In the genomic region with DNA sequence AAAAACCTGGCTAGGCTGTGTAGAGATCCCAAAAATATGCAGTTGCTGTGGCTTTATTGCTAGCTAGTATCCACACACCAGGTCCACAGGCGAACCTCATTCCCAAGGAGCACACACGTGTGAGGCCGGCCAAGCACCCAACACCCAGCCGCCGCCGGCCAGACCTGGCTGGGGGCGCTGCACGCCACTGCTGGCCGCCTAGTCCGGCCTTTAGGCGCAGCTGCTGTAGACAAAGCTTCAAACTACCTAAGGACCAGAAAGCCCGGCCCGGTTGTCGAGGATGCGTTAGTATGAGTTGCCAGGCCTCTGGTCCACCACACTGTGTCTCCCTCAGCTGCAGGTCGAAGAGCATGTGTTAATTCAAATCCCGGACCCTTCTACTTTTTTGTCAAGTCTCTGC, we compare ENCODE assay signal across 25 cellular contexts. TPM values are rescaled to one million over a fixed set of nuclear protein-coding genes. Genes with fewer than 3 reads are reported as not detected.
DNase-seq lines count a peak whose midpoint lies in the region; ATAC-seq and TF ChIP-seq lines count a peak whose summit lies in the region.
"Had no signal": no experiment of that assay in that cellular context is flagged by ENCODE, and none has a peak within 500 bp of the region (broad histone marks: within the 10 kb centered on the region; RNA-seq: fewer than 3 reads in every experiment).

No MANE protein-coding gene starts in this region.

- DNase-seq in NCI-H82 (lab: John Stamatoyannopoulos, UW) (peak; percentile 69), NCI-H82 treated with DMSO at 0.1 percent for 48 hours (lab: John Stamatoyannopoulos, UW; ENCODE audit: unreplicated experiment) (no peak), ecto neural progenitor cell (ENCODE audit: low spot score) (peak; percentile 56), mesenteric fat pad (ENCODE audit: low spot score) (peak; percentile 85), type B pancreatic cell (ENCODE audit: extremely low spot score, unreplicated experiment) (no peak), kidney tubule cell (ENCODE audit: low spot score) (no peak)
- no peak for DNase-seq in activated T-cell treated with anti-CD3 and anti-CD28 coated beads, Interleukin-2, amount 50 U/mL, for 1 hour
- DNase-seq: 8988T; activated CD4-positive, alpha-beta T cell treated with anti-CD3 and anti-CD28 coated beads, Interleukin-2, amount 10 ng/mL, durations not matched to agents 24 days and 14 days; heart right ventricle; MG63; NCI-H187 treated with DMSO at 0.1 percent for 48 hours; NCI-H510A; OCI-M1; stomach; T1000 had no signal

- H3K27ac Mint-ChIP-seq in type B pancreatic cell, result no peak overlapping the region
- no peak overlapping the region for H3K27ac Mint-ChIP-seq in activated T-helper 17 cell treated with anti-CD3 and anti-CD28 coated beads, Interleukin-2, amount 50 U/mL, for 72 hours
- H3K27ac Mint-ChIP-seq: activated CD4-positive, alpha-beta T cell treated with anti-CD3 and anti-CD28 coated beads, Interleukin-2, amount 10 ng/mL, durations not matched to agents 24 days and 14 days; activated naive CD4-positive, alpha-beta T cell treated with anti-CD3 and anti-CD28 coated beads, Interleukin-2, amount 50 U/mL, for 24 hours had no signal

- peak overlapping the region; percentile 64 for H3K4me3 Mint-ChIP-seq in type B pancreatic cell
- H3K4me3 Mint-ChIP-seq in activated T-helper 17 cell treated with anti-CD3 and anti-CD28 coated beads, Interleukin-2, amount 50 U/mL, for 72 hours, result no peak overlapping the region
- H3K4me3 Mint-ChIP-seq: activated CD4-positive, alpha-beta T cell treated with anti-CD3 and anti-CD28 coated beads, Interleukin-2, amount 10 ng/mL, durations not matched to agents 24 days and 14 days; activated naive CD4-positive, alpha-beta T cell treated with anti-CD3 and anti-CD28 coated beads, Interleukin-2, amount 50 U/mL, for 24 hours had no signal

- H3K9me3 Mint-ChIP-seq in type B pancreatic cell, result no peaks in the 10 kb centered on the region
- H3K9me3 Mint-ChIP-seq in activated T-helper 17 cell treated with anti-CD3 and anti-CD28 coated beads, Interleukin-2, amount 50 U/mL, for 72 hours, result peaks cover 7% of the 10 kb centered on the region
- H3K9me3 Mint-ChIP-seq: activated naive CD4-positive, alpha-beta T cell treated with anti-CD3 and anti-CD28 coated beads, Interleukin-2, amount 50 U/mL, for 24 hours had no signal

- ATAC-seq in activated T-helper 17 cell treated with anti-CD3 and anti-CD28 coated beads, Interleukin-2, amount 50 U/mL, for 72 hours (replicated peaks), result no peak
- ATAC-seq: HCT116 had no signal

- no peaks in the 10 kb centered on the region for H3K4me1 Mint-ChIP-seq in type B pancreatic cell (ENCODE audit: unreplicated experiment)
- H3K4me1 Mint-ChIP-seq in activated T-helper 17 cell treated with anti-CD3 and anti-CD28 coated beads, Interleukin-2, amount 50 U/mL, for 72 hours, result peaks cover 4% of the 10 kb centered on the region
- H3K4me1 Mint-ChIP-seq: activated CD4-positive, alpha-beta T cell treated with anti-CD3 and anti-CD28 coated beads, Interleukin-2, amount 10 ng/mL, durations not matched to agents 24 days and 14 days; activated naive CD4-positive, alpha-beta T cell treated with anti-CD3 and anti-CD28 coated beads, Interleukin-2, amount 50 U/mL, for 24 hours had no signal

- H3K36me3 Mint-ChIP-seq in type B pancreatic cell, result no peaks in the 10 kb centered on the region
- H3K36me3 Mint-ChIP-seq in activated T-helper 17 cell treated with anti-CD3 and anti-CD28 coated beads, Interleukin-2, amount 50 U/mL, for 72 hours (ENCODE audit: low read depth), result peaks cover 6% of the 10 kb centered on the region
- H3K36me3 Mint-ChIP-seq: activated naive CD4-positive, alpha-beta T cell treated with anti-CD3 and anti-CD28 coated beads, Interleukin-2, amount 50 U/mL, for 24 hours had no signal

- no peak for TF ChIP-seq CTCF in type B pancreatic cell (conservative IDR thresholded peaks at IDR 0.05)

- H3K27me3 Mint-ChIP-seq in type B pancreatic cell, result peaks cover 79% of the 10 kb centered on the region
- peaks cover 36% of the 10 kb centered on the region for H3K27me3 Mint-ChIP-seq in activated T-helper 17 cell treated with anti-CD3 and anti-CD28 coated beads, Interleukin-2, amount 50 U/mL, for 72 hours

RNA-seq across cellular contexts. Expression of a gene that starts 3.1 kb away (rescaled TPM):
- not detected for total RNA-seq in mesenteric fat pad
- 0.45 and 1.3 TPM in 2 replicates for total RNA-seq in type B pancreatic cell (ENCODE audit: low replicate concordance)
- total RNA-seq in activated T-helper 17 cell treated with anti-CD3 and anti-CD28 coated beads, Interleukin-2, amount 50 U/mL, for 72 hours, result not detected
- total RNA-seq: activated CD4-positive, alpha-beta T cell treated with anti-CD3 and anti-CD28 coated beads, Interleukin-2, amount 10 ng/mL, durations not matched to agents 24 days and 14 days; bronchial epithelial cell; dermis microvascular lymphatic vessel endothelial cell; heart right ventricle; liver; renal cortical epithelial cell; SK-MEL-5; stomach; ureter had no signal

Comparison
In these comparisons a context has a peak if more than half of its experiments do, and no peak if none do; other contexts are left out.
1. DNase-seq: peak in NCI-H82 (single experiment), ecto neural progenitor cell (single experiment) and mesenteric fat pad (single experiment); none in NCI-H82 treated with DMSO at 0.1 percent for 48 hours (single experiment), type B pancreatic cell (single experiment), kidney tubule cell (single experiment) and activated T-cell treated with anti-CD3 and anti-CD28 coated beads, Interleukin-2, amount 50 U/mL, for 1 hour (single experiment).